In the genomic region with DNA sequence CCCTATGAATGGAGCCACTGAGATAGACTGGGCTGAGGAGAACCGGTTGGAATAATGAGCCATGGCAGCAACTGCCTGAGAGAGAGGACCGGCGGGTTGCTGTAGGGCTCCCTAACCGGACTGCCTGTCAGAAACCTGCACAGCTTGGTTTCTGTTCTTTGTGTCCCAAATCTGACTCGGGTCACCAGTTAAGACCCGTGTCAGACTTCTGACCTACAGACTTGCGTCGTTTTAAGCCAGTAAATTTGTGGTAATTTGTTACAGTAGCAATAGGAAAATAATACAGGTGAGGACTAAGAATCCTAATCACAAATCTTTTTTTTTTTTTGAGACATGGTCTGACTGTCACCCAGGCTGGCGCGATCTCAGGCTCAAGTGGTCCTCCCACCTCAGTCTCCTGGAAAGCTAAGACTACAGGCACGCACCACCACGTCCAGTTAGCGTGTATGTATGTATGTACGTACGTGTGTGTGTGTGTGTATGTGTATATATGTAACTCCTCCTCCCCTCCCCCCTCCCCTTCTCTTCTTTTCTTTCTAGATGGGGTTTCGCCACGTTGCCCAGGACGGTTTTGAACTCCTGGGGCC, we compare ENCODE assay signal across 9 cellular contexts. TPM values are rescaled to one million over a fixed set of nuclear protein-coding genes. Genes with fewer than 3 reads are reported as not detected.
DNase-seq lines count a peak whose midpoint lies in the region; ATAC-seq, FAIRE-seq and TF ChIP-seq lines count a peak whose summit lies in the region.
"Had no signal": no experiment of that assay in that cellular context is flagged by ENCODE, and none has a peak within 500 bp of the region (broad histone marks: within the 10 kb centered on the region; RNA-seq: fewer than 3 reads in every experiment).

No MANE protein-coding gene starts in this region.

- in situ Hi-C loops in GM12878 (cut with MboI) = no loop called here

- H3K4me3 ChIP-seq in AG04450 (ENCODE audit: low read depth, low read length) = peak overlapping the region; percentile 98
- peak overlapping the region; percentile 94 for H3K4me3 ChIP-seq in GM12878
- H3K4me3 ChIP-seq in mesendoderm (ENCODE audit: low read length) = peak overlapping the region; percentile 66

- H2BK120ac ChIP-seq in mesendoderm (ENCODE audit: low read depth, low read length) = no peak overlapping the region

- no peak for TF ChIP-seq POLR2A in GM12878 (IDR thresholded peaks at IDR 0.05; ENCODE audit: low read depth, low read length)

- H3K27me3 ChIP-seq in AG04450 (ENCODE audit: control insufficient read depth, insufficient read depth, low read length) (no peaks in the 10 kb centered on the region), GM12878 (replicated peaks in 1 of 2; ENCODE audit: control insufficient read depth in 2 of 2, insufficient read depth in 2 of 2, low read length in 1 of 2) (no peaks in the 10 kb centered on the region), mesendoderm (ENCODE audit: insufficient read depth, low read length, poor library complexity) (no peaks in the 10 kb centered on the region)

- no peak overlapping the region for H2BK15ac ChIP-seq in mesendoderm (replicated peaks; ENCODE audit: low read depth)

- TF ChIP-seq EP300 in GM12878 (IDR thresholded peaks at IDR 0.05; ENCODE audit: borderline replicate concordance in 1 of 2, control insufficient read depth in 1 of 2, low read depth in 2 of 2, low read length in 2 of 2) = no peak

- CTCF ChIA-PET in AG04450 (lab: Charles Lee) (interaction anchor here (0.8 to 1.4 kb wide), 3 partner anchors 9 to 85 kb away, joined by 3 read pairs; no protein-coding TSS in a partner anchor), GM12878 (lab: Yijun Ruan, JAX) (interaction anchor here (1.0 to 4.4 kb wide), 3 partner anchors 9 to 334 kb away, joined by 3 to 23 read pairs (median 5); no protein-coding TSS in a partner anchor)

- peaks cover 11% of the 10 kb centered on the region for H3K4me1 ChIP-seq in GM12878 (ENCODE audit: control insufficient read depth, insufficient read depth, low read length)
- peaks cover 3% of the 10 kb centered on the region for H3K4me1 ChIP-seq in mesendoderm (ENCODE audit: control insufficient read depth, low read depth, low read length)

- ATAC-seq in HG02970 (IDR thresholded peaks at IDR 0.05; ENCODE audit: low FRiP score, unreplicated experiment) (peak; percentile 8), GM12878 (no peak)

- 44% methylated on average over 18 of the region's 18 CpGs for WGBS in GM12878 (ENCODE audit: insufficient coverage, insufficient replicate concordance, low lambda C conversion rate, missing lambda C conversion rate)
- no CpG with 5 or more reads among the region's 18 CpGs for WGBS in mesendoderm (ENCODE audit: extremely low coverage, insufficient coverage, low lambda C conversion rate)

- H3K9ac ChIP-seq in GM12878 (ENCODE audit: control insufficient read depth, insufficient read depth, low read length) (peak overlapping the region; percentile 92), mesendoderm (ENCODE audit: low read length) (peak overlapping the region; percentile 86)

- H3K9me3 ChIP-seq in AG04450 (ENCODE audit: control insufficient read depth, insufficient read depth, low read length) (peaks cover 4% of the 10 kb centered on the region; the same call in 1 of the 2 replicates), GM12878 (replicated peaks; ENCODE audit: control insufficient read depth, insufficient read depth, low read length) (no peaks in the 10 kb centered on the region)

- RAD21 ChIA-PET in GM12878 (lab: Charles Lee; ENCODE audit: unreplicated experiment) = interaction anchor here (0.6 to 2.6 kb wide), 8 partner anchors 9 to 275 kb away, joined by 3 to 9 read pairs (median 4); partner anchors contain the start of genes NUDCD3 and OGDH

- intact Hi-C loops in GM12878 (cut with micrococcal nuclease; ENCODE audit: unreplicated experiment) = no loop called here

- H3K79me2 ChIP-seq in GM12878 (ENCODE audit: control insufficient read depth, insufficient read depth, low read length) (peaks cover 35% of the 10 kb centered on the region), mesendoderm (ENCODE audit: control insufficient read depth, insufficient read depth, low read length) (peaks cover 18% of the 10 kb centered on the region)

- TF ChIP-seq CTCF in AG04450 (IDR thresholded peaks at IDR 0.05; ENCODE audit: low read depth, low read length) (no peak), GM12878 (IDR thresholded peaks at IDR 0.05 in 2 of 3, conservative IDR thresholded peaks at IDR 0.05 in 1 of 3; ENCODE audit: control insufficient read depth in 2 of 3, extremely low read depth in 1 of 3, insufficient read depth in 1 of 3, low read depth in 3 of 3, low read length in 3 of 3) (no peak)

- no peak overlapping the region for H3K18ac ChIP-seq in mesendoderm (ENCODE audit: low read length)

- FAIRE-seq in GM12878 (lab: Jason Lieb, UNC) = no peak

- no peak overlapping the region for H3K23ac ChIP-seq in mesendoderm (ENCODE audit: low read length)

- H3K36me3 ChIP-seq in GM12878 (ENCODE audit: control insufficient read depth in 2 of 2, insufficient read depth in 2 of 2, low read length in 1 of 2) (peaks cover 19 to 37% of the 10 kb centered on the region in 2 experiments), mesendoderm (ENCODE audit: control insufficient read depth, insufficient read depth, low read length) (peaks cover 21% of the 10 kb centered on the region)

- peak overlapping the region; percentile 93 for H2AFZ ChIP-seq in GM12878 (ENCODE audit: control insufficient read depth, low read depth, low read length)

- no peak overlapping the region for H4K5ac ChIP-seq in mesendoderm (ENCODE audit: low read length)

- no peaks in the 10 kb centered on the region; the same call in 1 of the 2 replicates for H4K20me1 ChIP-seq in GM12878 (ENCODE audit: control insufficient read depth, insufficient read depth)

- H3K4me2 ChIP-seq in GM12878 (ENCODE audit: control insufficient read depth, insufficient read depth) = peak overlapping the region; percentile 66
- peak overlapping the region; percentile 59 for H3K4me2 ChIP-seq in mesendoderm (ENCODE audit: low read length)

- no peak overlapping the region for H2AK5ac ChIP-seq in mesendoderm (ENCODE audit: low read length)

- H3K56ac ChIP-seq in mesendoderm (ENCODE audit: low read length) = peak overlapping the region; percentile 91

- peak overlapping the region; percentile 52 for H3K27ac ChIP-seq in AG04450 (ENCODE audit: low read depth, low read length)
- peak overlapping the region; percentile 94 for H3K27ac ChIP-seq in GM12878 (ENCODE audit: control insufficient read depth, insufficient read depth)
- peak overlapping the region; percentile 32 for H3K27ac ChIP-seq in mesendoderm (ENCODE audit: low read depth, low read length)

- DNase-seq in AG04450 (ENCODE audit: low read depth, low spot score) (no peak), GM12878 (ENCODE audit: low read depth, low spot score) (no peak), mesendoderm (no peak), SW 1271 (lab: John Stamatoyannopoulos, UW) (no peak), epidermal melanocyte (ENCODE audit: insufficient read length, low spot score) (no peak), DMS153 treated with DMSO at 0.1 percent for 48 hours (lab: John Stamatoyannopoulos, UW; ENCODE audit: unreplicated experiment) (no peak), D341Med (ENCODE audit: low spot score) (no peak)

- TF ChIP-seq RAD21 in GM12878 (IDR thresholded peaks at IDR 0.05; ENCODE audit: insufficient read depth, low read depth, low read length) = no peak

- SMC1A ChIA-PET in GM12878 (lab: Charles Lee; ENCODE audit: uncharacterized antibody, unreplicated experiment) = interaction anchor here (1.0 to 4.1 kb wide), 4 partner anchors 8 to 562 kb away, joined by 3 to 17 read pairs (median 4); partner anchors contain the start of genes H2AZ2 and TMED4

- POLR2A ChIA-PET in AG04450 (lab: Yijun Ruan, JAX) (interaction anchor here (0.5 to 2.3 kb wide), 12 partner anchors 8 to 672 kb away, joined by 3 to 11 read pairs (median 4); partner anchors contain the start of genes H2AZ2, NUDCD3 and TMED4), GM12878 (lab: Charles Lee) (interaction anchor here (0.7 to 3.0 kb wide), 9 partner anchors 8 to 517 kb away, joined by 3 to 18 read pairs (median 3); partner anchors contain the start of genes PPIA and TMED4)

- H4K8ac ChIP-seq in mesendoderm (ENCODE audit: low read depth, low read length) = no peak overlapping the region

- no peak overlapping the region for H2BK5ac ChIP-seq in mesendoderm (ENCODE audit: low read length)

- BruUV-seq in GM12878 (replicated peaks; lab: Mats Ljungman, UMichigan) = TSS peak; percentile 90

- peaks cover 18% of the 10 kb centered on the region for H3K79me1 ChIP-seq in mesendoderm (ENCODE audit: low read length)

- H3K4ac ChIP-seq in mesendoderm (ENCODE audit: low read depth, low read length) = no peak overlapping the region

RNA-seq across cellular contexts. Expression of gene DDX56, which starts 0.7 kb away (rescaled TPM):
- 45.9 and 52.6 TPM in 2 replicates for polyA plus RNA-seq in AG04450 (2011; rRNA removed)
- 46.6 and 62.9 TPM in 2 replicates for polyA minus RNA-seq in AG04450 (2011; rRNA and poly(A)+ RNA removed)
- 56.8 and 76.3 TPM in 2 replicates for total RNA-seq in GM12878 (2013; cell fraction: nucleolus; rRNA removed)
- total RNA-seq in GM12878 (2014; rRNA removed) = 93.2 and 97.4 TPM in 2 replicates
- 51.5 and 52.1 TPM in 2 replicates for total RNA-seq in GM12878 (2014; rRNA removed; fragmentation: Illumina TruSeq; extraction: Trizol)
- total RNA-seq in GM12878 (2021) = 86.3 and 92.4 TPM in 2 replicates
- 40.2 TPM for polyA plus RNA-seq in GM12878 (2011; ENCODE audit: low read depth)
- polyA plus RNA-seq in GM12878 (2011; rRNA removed) = 56.0 and 82.9 TPM in 2 replicates
- polyA plus RNA-seq in GM12878 (2011; cell fraction: cytosol; rRNA removed) = 85.7 and 112 TPM in 2 replicates
- 182 and 194 TPM in 2 replicates for polyA plus RNA-seq in GM12878 (2011; cell fraction: nucleus; rRNA removed)
- 57.3 and 65.1 TPM in 2 replicates for polyA plus RNA-seq in GM12878 (2012)
- 39.1 and 78.1 TPM in 2 replicates for polyA plus RNA-seq in GM12878 (2014; fragmentation: Illumina TruSeq; extraction: Trizol)
- polyA plus RNA-seq in GM12878 (2014; fragmentation: Nextera tagmentation; extraction: Ambion mirVana) = 10 to 100 TPM; 19.8 to 48.3 TPM
- polyA plus RNA-seq in GM12878 (2014; rRNA removed) = 79.6 and 93.8 TPM in 2 replicates
- polyA plus RNA-seq in GM12878 (2016; fragmentation: Nextera tagmentation; extraction: Ambion mirVana) = 100 to 1,000 TPM; 127 to 136 TPM
- polyA minus RNA-seq in GM12878 (2011; rRNA and poly(A)+ RNA removed) = 75.0 and 100 TPM in 2 replicates
- 26.6 and 29.3 TPM in 2 replicates for polyA minus RNA-seq in GM12878 (2011; cell fraction: cytosol; rRNA and poly(A)+ RNA removed)
- polyA minus RNA-seq in GM12878 (2011; cell fraction: nucleus; rRNA and poly(A)+ RNA removed) = 51.5 and 87.5 TPM in 2 replicates
- 79.9 TPM for polyA plus RNA-seq in mesendoderm (2013, experiment 1 of 2)
- polyA plus RNA-seq in mesendoderm (2013, experiment 2 of 2) = 72.0 TPM

RNA-seq across cellular contexts. Expression of gene TMED4, which starts 7.7 kb away (rescaled TPM):
- 76.4 and 78.4 TPM in 2 replicates for polyA plus RNA-seq in AG04450 (2011; rRNA removed)
- polyA minus RNA-seq in AG04450 (2011; rRNA and poly(A)+ RNA removed) = 51.1 and 62.2 TPM in 2 replicates
- total RNA-seq in GM12878 (2013; cell fraction: nucleolus; rRNA removed) = 141 and 178 TPM in 2 replicates
- total RNA-seq in GM12878 (2014; rRNA removed) = 71.3 and 75.3 TPM in 2 replicates
- 39.1 and 41.4 TPM in 2 replicates for total RNA-seq in GM12878 (2014; rRNA removed; fragmentation: Illumina TruSeq; extraction: Trizol)
- total RNA-seq in GM12878 (2021) = 41.6 and 48.1 TPM in 2 replicates
- 49.3 TPM for polyA plus RNA-seq in GM12878 (2011; ENCODE audit: low read depth)
- 67.1 and 69.8 TPM in 2 replicates for polyA plus RNA-seq in GM12878 (2011; rRNA removed)
- polyA plus RNA-seq in GM12878 (2011; cell fraction: cytosol; rRNA removed) = 82.6 and 87.1 TPM in 2 replicates
- 70.6 and 72.2 TPM in 2 replicates for polyA plus RNA-seq in GM12878 (2011; cell fraction: nucleus; rRNA removed)
- 51.2 and 51.5 TPM in 2 replicates for polyA plus RNA-seq in GM12878 (2012)
- polyA plus RNA-seq in GM12878 (2014; fragmentation: Illumina TruSeq; extraction: Trizol) = 37.3 and 38.9 TPM in 2 replicates
- 10 to 100 TPM; 20.8 to 21.0 TPM for polyA plus RNA-seq in GM12878 (2014; fragmentation: Nextera tagmentation; extraction: Ambion mirVana)
- polyA plus RNA-seq in GM12878 (2014; rRNA removed) = 48.1 and 53.9 TPM in 2 replicates
- 10 to 100 TPM; 55.6 to 57.4 TPM for polyA plus RNA-seq in GM12878 (2016; fragmentation: Nextera tagmentation; extraction: Ambion mirVana)
- 58.4 and 72.4 TPM in 2 replicates for polyA minus RNA-seq in GM12878 (2011; rRNA and poly(A)+ RNA removed)
- polyA minus RNA-seq in GM12878 (2011; cell fraction: cytosol; rRNA and poly(A)+ RNA removed) = 28.4 and 31.1 TPM in 2 replicates
- 33.5 and 53.0 TPM in 2 replicates for polyA minus RNA-seq in GM12878 (2011; cell fraction: nucleus; rRNA and poly(A)+ RNA removed)
- polyA plus RNA-seq in mesendoderm (2013, experiment 1 of 2) = 24.1 TPM
- polyA plus RNA-seq in mesendoderm (2013, experiment 2 of 2) = 24.4 TPM

RNA-seq across cellular contexts. Expression of gene OGDH, which starts 32.0 kb away (rescaled TPM):
- polyA plus RNA-seq in AG04450 (2011; rRNA removed) (35.8 and 38.6 TPM in 2 replicates), GM12878 (2011; rRNA removed) (16.7 and 33.8 TPM in 2 replicates), GM12878 (2014; fragmentation: Illumina TruSeq; extraction: Trizol) (39.9 and 56.7 TPM in 2 replicates), GM12878 (2014; fragmentation: Nextera tagmentation; extraction: Ambion mirVana) (1 to 10 TPM; 4.1 to 4.2 TPM), GM12878 (2014; rRNA removed) (44.7 and 49.1 TPM in 2 replicates), GM12878 (2016; fragmentation: Nextera tagmentation; extraction: Ambion mirVana) (10 to 100 TPM; 52.0 to 53.2 TPM)
- polyA minus RNA-seq in AG04450 (2011; rRNA and poly(A)+ RNA removed) = 72.7 and 88.1 TPM in 2 replicates
- 59.5 and 66.5 TPM in 2 replicates for total RNA-seq in GM12878 (2013; cell fraction: nucleolus; rRNA removed)
- total RNA-seq in GM12878 (2014; rRNA removed) (60.6 and 63.5 TPM in 2 replicates), GM12878 (2014; rRNA removed; fragmentation: Illumina TruSeq; extraction: Trizol) (20.5 and 23.1 TPM in 2 replicates), GM12878 (2021) (103 and 104 TPM in 2 replicates)
- 21.1 TPM for polyA plus RNA-seq in GM12878 (2011; ENCODE audit: low read depth)
- polyA plus RNA-seq in GM12878 (2011; cell fraction: cytosol; rRNA removed) = 49.7 and 61.0 TPM in 2 replicates
- polyA plus RNA-seq in GM12878 (2011; cell fraction: nucleus; rRNA removed) = 98.8 and 106 TPM in 2 replicates
- 38.1 and 42.9 TPM in 2 replicates for polyA plus RNA-seq in GM12878 (2012)
- 87.7 and 88.6 TPM in 2 replicates for polyA minus RNA-seq in GM12878 (2011; rRNA and poly(A)+ RNA removed)
- polyA minus RNA-seq in GM12878 (2011; cell fraction: cytosol; rRNA and poly(A)+ RNA removed) = 34.1 and 34.2 TPM in 2 replicates
- 25.9 and 35.4 TPM in 2 replicates for polyA minus RNA-seq in GM12878 (2011; cell fraction: nucleus; rRNA and poly(A)+ RNA removed)
- 40.8 TPM for polyA plus RNA-seq in mesendoderm (2013, experiment 1 of 2)
- polyA plus RNA-seq in mesendoderm (2013, experiment 2 of 2) = 40.9 TPM

RNA-seq across cellular contexts. Expression of gene NPC1L1, which starts 33.2 kb away (rescaled TPM):
- polyA plus RNA-seq in AG04450 (2011; rRNA removed) = 0.36 and 0.42 TPM in 2 replicates
- 0.17 and 0.37 TPM in 2 replicates for polyA minus RNA-seq in AG04450 (2011; rRNA and poly(A)+ RNA removed)
- total RNA-seq in GM12878 (2013; cell fraction: nucleolus; rRNA removed) = 0.15 TPM in 1 of 2 replicates, not detected in the other
- total RNA-seq in GM12878 (2014; rRNA removed) = 0.11 TPM in 1 of 2 replicates, not detected in the other
- not detected in 2 replicates for total RNA-seq in GM12878 (2014; rRNA removed; fragmentation: Illumina TruSeq; extraction: Trizol)
- total RNA-seq in GM12878 (2021) = 0.08 TPM in 1 of 2 replicates, not detected in the other
- not detected for polyA plus RNA-seq in GM12878 (2011; ENCODE audit: low read depth)
- polyA plus RNA-seq in GM12878 (2011; rRNA removed) = 0.37 and 0.90 TPM in 2 replicates
- 0.87 and 1.0 TPM in 2 replicates for polyA plus RNA-seq in GM12878 (2011; cell fraction: cytosol; rRNA removed)
- polyA plus RNA-seq in GM12878 (2011; cell fraction: nucleus; rRNA removed) = 4.4 and 6.9 TPM in 2 replicates
- polyA plus RNA-seq in GM12878 (2012) = 0.01 and 0.03 TPM in 2 replicates
- 0.01 TPM in 1 of 2 replicates, not detected in the other for polyA plus RNA-seq in GM12878 (2014; fragmentation: Illumina TruSeq; extraction: Trizol)
- not detected for polyA plus RNA-seq in GM12878 (2014; fragmentation: Nextera tagmentation; extraction: Ambion mirVana)
- 0.03 TPM in 1 of 2 replicates, not detected in the other for polyA plus RNA-seq in GM12878 (2014; rRNA removed)
- polyA plus RNA-seq in GM12878 (2016; fragmentation: Nextera tagmentation; extraction: Ambion mirVana) = not detected
- 0.66 and 1.6 TPM in 2 replicates for polyA minus RNA-seq in GM12878 (2011; rRNA and poly(A)+ RNA removed)
- polyA minus RNA-seq in GM12878 (2011; cell fraction: cytosol; rRNA and poly(A)+ RNA removed) = 0.40 and 0.62 TPM in 2 replicates
- polyA minus RNA-seq in GM12878 (2011; cell fraction: nucleus; rRNA and poly(A)+ RNA removed) = 1.6 and 2.1 TPM in 2 replicates
- 0.22 TPM for polyA plus RNA-seq in mesendoderm (2013, experiment 1 of 2)
- polyA plus RNA-seq in mesendoderm (2013, experiment 2 of 2) = 0.18 TPM
- total RNA-seq: myocyte had no signal

Comparison
In these comparisons a context has a peak if more than half of its experiments do, and no peak if none do; other contexts are left out.
1. H3K27ac ChIP-seq: peak in every context shown above with its lines; median percentile 94 in GM12878; 52 in AG04450; 32 in mesendoderm.